24 cellular contexts compared by ENCODE assay signal in the genomic region with DNA sequence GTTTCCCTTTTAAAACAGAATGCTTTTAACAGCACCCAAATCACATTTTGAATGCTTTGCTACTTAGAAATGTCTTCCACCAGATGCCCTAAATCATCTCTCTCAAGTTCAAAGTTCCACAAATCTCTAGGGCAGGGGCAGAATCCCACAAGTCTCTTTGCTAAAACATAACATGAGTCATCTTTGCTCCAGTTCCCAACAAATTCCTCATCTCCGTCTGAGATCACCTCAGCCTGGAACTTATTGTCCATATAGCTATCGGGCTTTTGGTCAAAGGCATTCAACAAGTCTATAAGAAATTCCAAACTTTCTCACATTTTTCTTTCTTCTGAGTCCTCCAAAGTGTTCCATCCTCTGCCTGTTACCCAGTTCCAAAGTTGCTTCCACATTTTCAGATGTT.
DNase-seq lines count a peak whose midpoint lies in the region; ATAC-seq, FAIRE-seq and TF ChIP-seq lines count a peak whose summit lies in the region.
"Had no signal": no experiment of that assay in that cellular context is flagged by ENCODE, and none has a peak within 500 bp of the region (broad histone marks: within the 10 kb centered on the region; RNA-seq: fewer than 3 reads in every experiment).

No MANE protein-coding gene starts in this region.

- no peak overlapping the region for H2AK5ac ChIP-seq in mesenchymal stem cell (ENCODE audit: low read length, severe bottlenecking)

- no peaks in the 10 kb centered on the region for H3K79me1 ChIP-seq in mesenchymal stem cell (replicated peaks; ENCODE audit: low read length, poor library complexity, severe bottlenecking)

- H2AFZ ChIP-seq in astrocyte (ENCODE audit: low read depth, low read length) (no peak overlapping the region), fibroblast of lung (ENCODE audit: low read length) (no peak overlapping the region), mesenchymal stem cell (ENCODE audit: low read depth, low read length) (no peak overlapping the region)

- H3K4me3 Mint-ChIP-seq in astrocyte (ENCODE audit: unreplicated experiment) = no peak overlapping the region

- H3K4ac ChIP-seq in mesenchymal stem cell (ENCODE audit: low read depth in 1 of 2, low read length in 2 of 2) = no peak overlapping the region

- no peaks in the 10 kb centered on the region for H3K36me3 Mint-ChIP-seq in astrocyte (ENCODE audit: low read depth, unreplicated experiment)

- no peak overlapping the region for H3K9ac ChIP-seq in astrocyte (ENCODE audit: low read length)
- H3K9ac ChIP-seq in fibroblast of lung (ENCODE audit: insufficient read depth, low read length) = no peak overlapping the region
- no peak overlapping the region for H3K9ac ChIP-seq in mesenchymal stem cell (ENCODE audit: low read length)

- ATAC-seq in HG02973 (IDR thresholded peaks at IDR 0.05; ENCODE audit: unreplicated experiment) = no peak
- ATAC-seq: K562, Panc1 had no signal

- H2BK120ac ChIP-seq in mesenchymal stem cell (ENCODE audit: low read depth, low read length) = no peak overlapping the region

- H3K4me1 Mint-ChIP-seq in astrocyte (ENCODE audit: low read depth, unreplicated experiment) = peaks cover 7% of the 10 kb centered on the region

- TF ChIP-seq CTCF in astrocyte (IDR thresholded peaks at IDR 0.05; ENCODE audit: insufficient read depth, low read depth, low read length) = no peak
- no peak for TF ChIP-seq CTCF in fibroblast of lung (conservative IDR thresholded peaks at IDR 0.05 in 1 of 2, IDR thresholded peaks at IDR 0.05 in 1 of 2; ENCODE audit: low read depth in 1 of 2, low read length in 2 of 2)
- no peak for TF ChIP-seq CTCF in coronary artery (IDR thresholded peaks at IDR 0.05)

- FAIRE-seq in astrocyte (lab: Jason Lieb, UNC) = no peak
- FAIRE-seq: GM18507, H54, HTR-8/SVneo, K562 had no signal

- H3K27me3 Mint-ChIP-seq in astrocyte (ENCODE audit: low read depth, unreplicated experiment) = no peaks in the 10 kb centered on the region

- H3K79me2 ChIP-seq in astrocyte (ENCODE audit: insufficient read depth, low read length) (no peaks in the 10 kb centered on the region), fibroblast of lung (ENCODE audit: control insufficient read depth, insufficient read depth, low read length) (no peaks in the 10 kb centered on the region)

- WGBS in mesenchymal stem cell = 55% methylated on average over 2 of the region's 2 CpGs

- H3K9me3 ChIP-seq in astrocyte (ENCODE audit: insufficient read depth, low read depth, low read length) (no peaks in the 10 kb centered on the region), fibroblast of lung (ENCODE audit: control insufficient read depth, insufficient read depth, low read depth, low read length) (no peaks in the 10 kb centered on the region), mesenchymal stem cell (ENCODE audit: control insufficient read depth, low read length) (no peaks in the 10 kb centered on the region)

- H3K36me3 ChIP-seq in astrocyte (ENCODE audit: insufficient read depth, low read length) (no peaks in the 10 kb centered on the region), fibroblast of lung (ENCODE audit: control insufficient read depth, insufficient read depth, low read length) (no peaks in the 10 kb centered on the region), mesenchymal stem cell (ENCODE audit: control insufficient read depth in 1 of 2, insufficient read depth in 2 of 2, low read depth in 1 of 2, low read length in 2 of 2) (no peaks in the 10 kb centered on the region)

- H4K20me1 ChIP-seq in astrocyte (ENCODE audit: insufficient read depth, low read length) (no peaks in the 10 kb centered on the region), fibroblast of lung (ENCODE audit: control insufficient read depth, extremely low read depth, insufficient read depth, low read length) (no peaks in the 10 kb centered on the region)

- H3K4me2 ChIP-seq in astrocyte (ENCODE audit: low read length) (no peak overlapping the region), fibroblast of lung (ENCODE audit: extremely low read depth, insufficient read depth, low read length) (no peak overlapping the region), mesenchymal stem cell (ENCODE audit: low read length, poor library complexity, severe bottlenecking) (no peak overlapping the region)

- H3K27ac ChIP-seq in astrocyte (ENCODE audit: low read depth, low read length) = no peak overlapping the region
- no peak overlapping the region for H3K27ac ChIP-seq in fibroblast of lung (ENCODE audit: insufficient read depth, low read length)
- no peak overlapping the region for H3K27ac ChIP-seq in mesenchymal stem cell (ENCODE audit: low read length, poor library complexity, severe bottlenecking)
- H3K27ac ChIP-seq in coronary artery = no peak overlapping the region
- H3K27ac ChIP-seq: RWPE1 had no signal

- no peak overlapping the region for H3K18ac ChIP-seq in mesenchymal stem cell (ENCODE audit: low read depth in 1 of 2, low read length in 2 of 2)

- H3K23ac ChIP-seq in mesenchymal stem cell (ENCODE audit: low read length in 2 of 2) = no peak overlapping the region

- H4K8ac ChIP-seq in mesenchymal stem cell (ENCODE audit: low read length) = no peak overlapping the region

- no peak overlapping the region for H2BK12ac ChIP-seq in mesenchymal stem cell (ENCODE audit: low read length in 2 of 2)

- H3K9me3 Mint-ChIP-seq in astrocyte (ENCODE audit: unreplicated experiment) = no peaks in the 10 kb centered on the region

- no peak overlapping the region for H4K91ac ChIP-seq in mesenchymal stem cell (ENCODE audit: low read length)

- H3K14ac ChIP-seq in mesenchymal stem cell (ENCODE audit: low read length in 2 of 2) = no peak overlapping the region

- no peak overlapping the region for H2BK5ac ChIP-seq in mesenchymal stem cell (ENCODE audit: low read depth, low read length, poor library complexity, severe bottlenecking)

- H3K4me3 ChIP-seq in astrocyte (ENCODE audit: insufficient read depth, low read depth, low read length) (no peak overlapping the region), fibroblast of lung (replicated peaks in 1 of 4; ENCODE audit: control extremely low read depth in 1 of 4, insufficient read depth in 1 of 4, low read depth in 3 of 4, low read length in 4 of 4) (no peak overlapping the region), mesenchymal stem cell (ENCODE audit: insufficient read depth in 1 of 2, low read depth in 1 of 2, low read length in 2 of 2) (no peak overlapping the region), coronary artery (no peak overlapping the region)
- H3K4me3 ChIP-seq: K562 had no signal

- no peaks in the 10 kb centered on the region for H3K27me3 ChIP-seq in astrocyte (ENCODE audit: insufficient read depth, low read length)
- no peaks in the 10 kb centered on the region for H3K27me3 ChIP-seq in fibroblast of lung (ENCODE audit: control insufficient read depth, insufficient read depth, low read length)
- no peaks in the 10 kb centered on the region for H3K27me3 ChIP-seq in mesenchymal stem cell (ENCODE audit: control insufficient read depth in 1 of 2, insufficient read depth in 1 of 2, low read length in 2 of 2)

- DNase-seq in ELR (ENCODE audit: low read depth) (peak; percentile 28), astrocyte (ENCODE audit: low read depth) (no peak), fibroblast of lung (ENCODE audit: low read depth in 2 of 2) (peak; percentile 3 to 20), mesenchymal stem cell (peak; percentile 28), coronary artery (ENCODE audit: low spot score) (no peak), middle frontal gyrus (ENCODE audit: extremely low spot score, low spot score) (no peak), dermis blood vessel endothelial cell (no peak)
- DNase-seq: 8988T, Calu3, DMS79 treated with DMSO at 0.1 percent for 48 hours, Kasumi-1, MV-4-11, NCI-H2029, NCI-H446 treated with DMSO at 0.1 percent for 48 hours, NCI-H526, NCI-H82, SHP77 had no signal

- no peak overlapping the region for H2BK15ac ChIP-seq in mesenchymal stem cell (ENCODE audit: low read depth, poor library complexity, severe bottlenecking)

- H3K27ac Mint-ChIP-seq in astrocyte (ENCODE audit: unreplicated experiment) = peak overlapping the region; percentile 35

- no peaks in the 10 kb centered on the region for H3K4me1 ChIP-seq in astrocyte (ENCODE audit: insufficient read depth, low read length)
- H3K4me1 ChIP-seq in fibroblast of lung (ENCODE audit: control insufficient read depth, extremely low read depth, insufficient read depth, low read length) = no peaks in the 10 kb centered on the region
- no peaks in the 10 kb centered on the region for H3K4me1 ChIP-seq in mesenchymal stem cell (ENCODE audit: control insufficient read depth, insufficient read depth, low read depth, low read length)

Comparison
In these comparisons a context has a peak if more than half of its experiments do, and no peak if none do; other contexts are left out.
1. DNase-seq: peak in ELR (single experiment), fibroblast of lung (2 of 2) and mesenchymal stem cell (single experiment); none in astrocyte (single experiment), coronary artery (single experiment), middle frontal gyrus (single experiment) and dermis blood vessel endothelial cell (single experiment).